27 cellular contexts compared by ENCODE assay signal in the genomic region with DNA sequence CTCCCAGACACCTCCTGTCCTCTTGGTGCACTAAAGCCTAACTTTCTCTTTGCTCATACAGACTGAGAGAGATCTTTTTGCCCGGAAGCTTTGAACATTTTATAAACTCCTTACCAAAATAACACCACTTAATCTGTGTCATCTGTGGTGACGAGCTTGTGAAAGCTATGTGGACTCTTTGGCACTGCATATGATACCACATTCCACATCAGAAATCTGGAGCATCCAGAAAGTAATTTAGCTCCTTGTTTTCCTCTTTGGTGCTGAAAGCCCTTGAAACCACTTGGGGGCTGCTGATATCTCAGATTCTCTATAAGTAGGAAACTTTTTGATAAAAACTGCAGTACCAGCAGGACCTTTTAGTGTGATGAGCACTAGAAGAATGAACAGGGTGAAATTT.
A peak's percentile ranks its signal among the peaks of the same experiment; 100 is the strongest.
DNase-seq lines count a peak whose midpoint lies in the region; ATAC-seq and TF ChIP-seq lines count a peak whose summit lies in the region.
"Had no signal": no experiment of that assay in that cellular context is flagged by ENCODE, and none has a peak within 500 bp of the region (broad histone marks: within the 10 kb centered on the region; RNA-seq: fewer than 3 reads in every experiment).

No MANE protein-coding gene starts in this region.

- H3K9me3 ChIP-seq in HAP-1 (no peaks in the 10 kb centered on the region), transverse colon (peaks cover 5 to 8% of the 10 kb centered on the region in 2 donors)
- H3K9me3 ChIP-seq: esophagus muscularis mucosa had no signal

- no peak for ATAC-seq in HG03571 (IDR thresholded peaks at IDR 0.05; ENCODE audit: unreplicated experiment)
- ATAC-seq: heart right ventricle, left lobe of liver had no signal

- H3K27ac ChIP-seq in dorsolateral prefrontal cortex (peak overlapping the region in 43 of 59 donors; percentile 0 to 84 (median 64)), transverse colon (no peak overlapping the region)
- H3K27ac ChIP-seq: esophagus muscularis mucosa, heart right ventricle, neural progenitor cell had no signal

- H3K27me3 ChIP-seq in dorsolateral prefrontal cortex (no peaks in the 10 kb centered on the region), HAP-1 (ENCODE audit: low read depth) (no peaks in the 10 kb centered on the region), transverse colon (no peaks in the 10 kb centered on the region)
- H3K27me3 ChIP-seq: esophagus muscularis mucosa, heart right ventricle, neural progenitor cell had no signal

- TF ChIP-seq CTCF in AG10803 (conservative IDR thresholded peaks at IDR 0.05; ENCODE audit: low read length): peak; percentile 35
- no peak for TF ChIP-seq CTCF in HFFc6 (IDR thresholded peaks at IDR 0.05)
- TF ChIP-seq CTCF in dorsolateral prefrontal cortex (IDR thresholded peaks at IDR 0.05 in 54 of 56, conservative IDR thresholded peaks at IDR 0.05 in 2 of 56; ENCODE audit: low read depth in 1 of 56, partially characterized antibody in 56 of 56): no peak
- no peak for TF ChIP-seq CTCF in nephron progenitor cell (IDR thresholded peaks at IDR 0.05)
- no peak for TF ChIP-seq CTCF in transverse colon (IDR thresholded peaks at IDR 0.05)
- no peak for TF ChIP-seq CTCF in CD14-positive monocyte (IDR thresholded peaks at IDR 0.05)

- intact Hi-C loops in dorsolateral prefrontal cortex (cut with DNase I): no loop called here
- intact Hi-C loops in transverse colon (cut with DNase I; ENCODE audit: low total_unique reads): no loop called here
- intact Hi-C loops in CD14-positive monocyte (cut with micrococcal nuclease): no loop called here

- H3K9me3 Mint-ChIP-seq in HFFc6: peaks cover 18% of the 10 kb centered on the region
- peaks cover 25% of the 10 kb centered on the region for H3K9me3 Mint-ChIP-seq in nephron progenitor cell
- peaks cover 6 to 20% (median 16%) of the 10 kb centered on the region in 7 donors for H3K9me3 Mint-ChIP-seq in CD14-positive monocyte

- DNase-seq in AG10803 (ENCODE audit: low read depth) (peak; percentile 83), HFFc6 (peak; percentile 65), dorsolateral prefrontal cortex (no peak), nephron progenitor cell (no peak), HAP-1 (ENCODE audit: low spot score in 2 of 2) (no peak), transverse colon (no peak), CD14-positive monocyte (ENCODE audit: low spot score) (no peak)
- DNase-seq: ACHN; activated CD4-positive, alpha-beta memory T cell treated with anti-CD3 and anti-CD28 coated beads for 36 hours; activated CD4-positive, CD25-positive, alpha-beta regulatory T cell; activated naive CD4-positive, alpha-beta T cell; activated T-cell treated with anti-CD3 and anti-CD28 coated beads for 4 hours; amniotic stem cell; CD4-positive, alpha-beta memory T cell; DMS153; effector memory CD4-positive, alpha-beta T cell; heart right ventricle; Karpas-422; NCI-H1105; NCI-H2107; NCI-H510A treated with DMSO at 0.1 percent for 48 hours; RPMI8226; SK-N-SH had no signal

- H3K4me3 Mint-ChIP-seq in HFFc6 (peak overlapping the region; percentile 11; the same call in 1 of the 2 replicates), nephron progenitor cell (no peak overlapping the region), CD14-positive monocyte (no peak overlapping the region)
- H3K4me3 Mint-ChIP-seq: activated CD4-positive, alpha-beta memory T cell treated with anti-CD3 and anti-CD28 coated beads for 36 hours; CD4-positive, alpha-beta memory T cell; neural progenitor cell had no signal

- peaks cover 2% of the 10 kb centered on the region; the same call in 1 of the 2 replicates for H3K27me3 Mint-ChIP-seq in HFFc6 (ENCODE audit: insufficient read depth)
- no peaks in the 10 kb centered on the region for H3K27me3 Mint-ChIP-seq in nephron progenitor cell (ENCODE audit: low read depth, poor library complexity)
- no peaks in the 10 kb centered on the region for H3K27me3 Mint-ChIP-seq in CD14-positive monocyte (ENCODE audit: low read depth in 3 of 3)
- H3K27me3 Mint-ChIP-seq: activated CD4-positive, alpha-beta memory T cell treated with anti-CD3 and anti-CD28 coated beads for 36 hours; CD4-positive, alpha-beta memory T cell had no signal

- 82% methylated on average over 2 of the region's 2 CpGs; no CpG with 5 or more reads in 1 of the 2 donors for whole genome bisulfite sequencing in transverse colon (ENCODE audit: low coverage in 1 of 2), 2 donors

- H3K4me1 Mint-ChIP-seq in HFFc6 (ENCODE audit: low read depth) (peaks cover 56% of the 10 kb centered on the region), nephron progenitor cell (peaks cover 22% of the 10 kb centered on the region), CD14-positive monocyte (peaks cover 18% of the 10 kb centered on the region)
- H3K4me1 Mint-ChIP-seq: CD4-positive, alpha-beta memory T cell had no signal

- H3K4me1 ChIP-seq in HAP-1 (no peaks in the 10 kb centered on the region), transverse colon (no peaks in the 10 kb centered on the region)
- H3K4me1 ChIP-seq: esophagus muscularis mucosa had no signal

- H3K36me3 ChIP-seq in HAP-1 (replicated peaks) (no peaks in the 10 kb centered on the region), transverse colon (no peaks in the 10 kb centered on the region)
- H3K36me3 ChIP-seq: heart right ventricle, neural progenitor cell had no signal

- H3K27ac Mint-ChIP-seq in HFFc6 (peak overlapping the region; percentile 70), nephron progenitor cell (peak overlapping the region; percentile 17), CD14-positive monocyte (no peak overlapping the region)
- H3K27ac Mint-ChIP-seq: activated CD4-positive, alpha-beta memory T cell treated with anti-CD3 and anti-CD28 coated beads for 36 hours; CD4-positive, alpha-beta memory T cell had no signal

- no peak overlapping the region for H3K4me3 ChIP-seq in AG10803 (ENCODE audit: low read length)
- peak overlapping the region in 1 of 59 donors; percentile 0 for H3K4me3 ChIP-seq in dorsolateral prefrontal cortex
- H3K4me3 ChIP-seq in HAP-1: no peak overlapping the region
- H3K4me3 ChIP-seq in transverse colon: no peak overlapping the region
- H3K4me3 ChIP-seq: esophagus muscularis mucosa, heart right ventricle, neural progenitor cell had no signal

- no peak for TF ChIP-seq EP300 in transverse colon (IDR thresholded peaks at IDR 0.05; ENCODE audit: low read depth)

- in situ Hi-C loops in HAP-1 (cut with MboI; ENCODE audit: low sequenced_read_pairs) (no loop called here), transverse colon (cut with MboI; ENCODE audit: low pct_ligation_motif_present in 1 of 4, low pct_unique_long_range_greater_than_20kb in 1 of 4, low sequenced_read_pairs in 3 of 4) (no loop called here)

- TF ChIP-seq POLR2A in transverse colon (IDR thresholded peaks at IDR 0.05): no peak

- H3K36me3 Mint-ChIP-seq in HFFc6 (ENCODE audit: low read depth) (peaks cover 44% of the 10 kb centered on the region), nephron progenitor cell (ENCODE audit: low read depth) (peaks cover 41% of the 10 kb centered on the region), CD14-positive monocyte (peaks cover 14 to 20% of the 10 kb centered on the region in 2 donors)

Comparison
In these comparisons a context has a peak if more than half of its experiments do, and no peak if none do; other contexts are left out.
1. DNase-seq: peak in AG10803 (single experiment) and HFFc6 (single experiment); none in dorsolateral prefrontal cortex (0 of 10), nephron progenitor cell (single experiment), HAP-1 (0 of 2), transverse colon (single experiment) and CD14-positive monocyte (single experiment).
2. H3K27ac Mint-ChIP-seq: peak in HFFc6 (single experiment) and nephron progenitor cell (single experiment); none in CD14-positive monocyte (0 of 7).
3. H3K27ac ChIP-seq: peak in dorsolateral prefrontal cortex (43 of 59); none in transverse colon (0 of 4).